17 cellular contexts compared by ENCODE assay signal in the genomic region with DNA sequence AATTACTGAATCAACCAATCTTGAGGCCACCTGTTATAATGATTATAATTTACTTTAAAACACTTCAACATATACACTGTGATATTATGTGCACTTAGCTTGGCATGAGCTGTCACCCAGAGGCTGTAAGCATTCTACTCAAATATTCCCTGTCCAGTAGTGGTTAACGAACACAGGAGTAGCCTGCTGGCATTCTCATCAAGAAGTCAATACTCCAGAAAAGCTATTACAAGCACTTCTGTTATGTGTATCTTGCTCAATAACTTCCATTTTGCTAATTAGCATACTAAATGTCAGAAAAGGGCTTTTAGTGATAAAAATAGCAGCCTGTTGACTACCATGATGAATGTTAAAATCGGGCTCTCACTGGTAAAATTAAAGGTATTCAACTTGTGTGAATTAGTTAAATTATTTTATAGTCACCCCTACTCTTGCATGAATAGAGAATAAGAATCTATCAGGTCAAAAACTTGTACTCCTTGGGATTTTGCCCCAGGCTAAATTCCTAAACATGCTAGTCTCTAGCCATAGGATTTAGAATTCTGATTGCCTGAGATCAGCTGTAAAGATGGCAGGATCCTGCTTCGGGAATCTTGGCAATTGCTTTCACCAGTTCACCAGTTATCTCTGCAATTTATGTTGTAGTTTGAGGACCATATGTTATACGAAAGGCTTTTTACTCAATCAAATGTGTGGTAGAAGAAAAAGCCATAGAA. TPM values are rescaled to one million over a fixed set of nuclear protein-coding genes. Genes with fewer than 3 reads are reported as not detected.
DNase-seq lines count a peak whose midpoint lies in the region; ATAC-seq and TF ChIP-seq lines count a peak whose summit lies in the region.
"Had no signal": no experiment of that assay in that cellular context is flagged by ENCODE, and none has a peak within 500 bp of the region (broad histone marks: within the 10 kb centered on the region; RNA-seq: fewer than 3 reads in every experiment).

No MANE protein-coding gene starts in this region.

- no peak overlapping the region for H2AFZ ChIP-seq in IMR-90 (replicated peaks; ENCODE audit: low read length, poor library complexity)
- H2AFZ ChIP-seq: PC-9 had no signal

- no peak overlapping the region for H3K18ac ChIP-seq in IMR-90 (ENCODE audit: low read depth, low read length)

- H2BK5ac ChIP-seq in IMR-90 (ENCODE audit: low read depth, low read length, poor library complexity, severe bottlenecking), result no peak overlapping the region

- H3K9ac ChIP-seq in IMR-90 (ENCODE audit: low read depth, low read length), result no peak overlapping the region
- no peak overlapping the region for H3K9ac ChIP-seq in adipocyte (ENCODE audit: low read length)
- H3K9ac ChIP-seq: BLaER1 had no signal

- H3K9me3 ChIP-seq in IMR-90 (ENCODE audit: control insufficient read depth, insufficient read depth, low read length) (no peaks in the 10 kb centered on the region), adipocyte (ENCODE audit: control insufficient read depth, low read length) (no peaks in the 10 kb centered on the region), lower lobe of right lung (no peaks in the 10 kb centered on the region)
- no peaks in the 10 kb centered on the region for H3K9me3 ChIP-seq in CD4-positive, alpha-beta memory T cell (ENCODE audit: control insufficient read depth in 1 of 2, low read length in 2 of 2)
- H3K9me3 ChIP-seq: BLaER1, MG63 had no signal

- intact Hi-C loops in IMR-90 (cut with micrococcal nuclease), result no loop called here
- intact Hi-C loops in lower lobe of right lung (cut with DNase I), result no loop called here
- intact Hi-C loops in CD4-positive, alpha-beta memory T cell (cut with micrococcal nuclease), result no loop called here

- H3K14ac ChIP-seq in IMR-90 (replicated peaks; ENCODE audit: low read depth, low read length), result no peak overlapping the region

- no peak overlapping the region for H3K23ac ChIP-seq in IMR-90 (ENCODE audit: low read depth, low read length)

- no peak overlapping the region for H2BK20ac ChIP-seq in IMR-90 (ENCODE audit: low read depth, low read length)

- H2AK9ac ChIP-seq in IMR-90 (replicated peaks; ENCODE audit: low read depth, low read length, poor library complexity), result no peak overlapping the region

- H4K5ac ChIP-seq in IMR-90 (ENCODE audit: low read depth, low read length), result no peak overlapping the region

- no peaks in the 10 kb centered on the region for H4K20me1 ChIP-seq in IMR-90 (ENCODE audit: insufficient read depth, low read length)
- H4K20me1 ChIP-seq: BLaER1 had no signal

- dilution Hi-C loops in IMR-90 (cut with HindIII; ENCODE audit: low sequenced_read_pairs, unreplicated experiment), result no loop called here

- no peaks in the 10 kb centered on the region for H3K36me3 Mint-ChIP-seq in CD4-positive, alpha-beta memory T cell

- H3K4me1 ChIP-seq in IMR-90 (ENCODE audit: control insufficient read depth, insufficient read depth, low read length) (peaks cover 7% of the 10 kb centered on the region), adipocyte (ENCODE audit: control insufficient read depth, insufficient read depth, low read length) (peaks cover 31% of the 10 kb centered on the region), lower lobe of right lung (no peaks in the 10 kb centered on the region)
- H3K4me1 ChIP-seq in CD4-positive, alpha-beta memory T cell (ENCODE audit: insufficient read depth, low read length), result no peaks in the 10 kb centered on the region

- no peaks in the 10 kb centered on the region for H3K4me1 Mint-ChIP-seq in CD4-positive, alpha-beta memory T cell

- H4K8ac ChIP-seq in IMR-90 (ENCODE audit: low read depth in 2 of 2, low read length in 2 of 2), result no peak overlapping the region

- no peak overlapping the region for H3K56ac ChIP-seq in IMR-90 (ENCODE audit: extremely low read depth, insufficient read depth, low read length)

- POLR2A ChIA-PET in IMR-90 (lab: Charles Lee; ENCODE audit: unreplicated experiment), result no interaction called here
- POLR2A ChIA-PET in CD4-positive, alpha-beta memory T cell (lab: Charles Lee; ENCODE audit: partially characterized antibody), result no interaction called here

- no TSS peak for BruUV-seq in IMR-90 (replicated peaks; lab: Mats Ljungman, UMichigan)

- ATAC-seq in IMR-90 (ENCODE audit: low read depth), result no peak
- peak; percentile 48 to 84 for ATAC-seq in lower lobe of right lung
- ATAC-seq in GM21360 (IDR thresholded peaks at IDR 0.05; ENCODE audit: unreplicated experiment), result no peak
- ATAC-seq in GM19035 (IDR thresholded peaks at IDR 0.05; ENCODE audit: unreplicated experiment), result no peak

- H3K4me3 Mint-ChIP-seq in CD4-positive, alpha-beta memory T cell, result no peak overlapping the region
- H3K4me3 Mint-ChIP-seq: T-helper 1 cell treated with Interleukin-12 subunit alpha and Interleukin-12 subunit beta and Interleukin-4 antibody, amounts not matched to agents 30 μg/mL and 1 μg/mL, for 36 hours had no signal

- peaks cover 6 to 13% of the 10 kb centered on the region in 2 donors for H3K27me3 Mint-ChIP-seq in CD4-positive, alpha-beta memory T cell

- peak; percentile 19 for DNase-seq in DMS 273 treated with DMSO at 0.1 percent for 48 hours (lab: John Stamatoyannopoulos, UW)
- peak; percentile 22 for DNase-seq in IMR-90
- DNase-seq in adipocyte (ENCODE audit: low read depth), result peak; percentile 40
- no peak for DNase-seq in lower lobe of right lung
- no peak for DNase-seq in cerebellar nuclear complex (lab: John Stamatoyannopoulos, UW)
- no peak for DNase-seq in CD4-positive, alpha-beta memory T cell
- DNase-seq: GDM1, KBM-7, MG63, NCI-H1105 treated with DMSO at 0.1 percent for 48 hours, NCI-H2029 treated with DMSO at 0.1 percent for 48 hours, NCI-H510A treated with DMSO at 0.1 percent for 48 hours, PC-9 had no signal

- H3K27ac ChIP-seq in IMR-90 (ENCODE audit: insufficient read depth, low read length) (no peak overlapping the region), lower lobe of right lung (no peak overlapping the region)
- H3K27ac ChIP-seq in CD4-positive, alpha-beta memory T cell (ENCODE audit: low read depth, low read length), result no peak overlapping the region
- H3K27ac ChIP-seq: BLaER1, PC-9 had no signal

- peaks cover 0 to 10% (median 3%) of the 10 kb centered on the region in 8 donors for H3K9me3 Mint-ChIP-seq in CD4-positive, alpha-beta memory T cell
- H3K9me3 Mint-ChIP-seq: T-helper 1 cell treated with Interleukin-12 subunit alpha and Interleukin-12 subunit beta and Interleukin-4 antibody, amounts not matched to agents 30 μg/mL and 1 μg/mL, for 36 hours had no signal

- H3K27me3 ChIP-seq in IMR-90 (ENCODE audit: control insufficient read depth, insufficient read depth, low read length), result no peaks in the 10 kb centered on the region
- no peaks in the 10 kb centered on the region for H3K27me3 ChIP-seq in adipocyte (replicated peaks; ENCODE audit: control insufficient read depth, insufficient read depth, low read length)
- no peaks in the 10 kb centered on the region for H3K27me3 ChIP-seq in lower lobe of right lung (ENCODE audit: low read depth)
- H3K27me3 ChIP-seq in CD4-positive, alpha-beta memory T cell (ENCODE audit: insufficient read depth, low read length), result no peaks in the 10 kb centered on the region
- H3K27me3 ChIP-seq: BLaER1, MG63 had no signal

- H3K4ac ChIP-seq in IMR-90 (ENCODE audit: low read depth, low read length), result no peak overlapping the region

- H3K4me2 ChIP-seq in IMR-90 (ENCODE audit: low read depth, low read length), result no peak overlapping the region
- H3K4me2 ChIP-seq: BLaER1, PC-9 had no signal

- no peaks in the 10 kb centered on the region; the same call in 1 of the 2 replicates for H3K9me1 ChIP-seq in IMR-90 (ENCODE audit: insufficient read depth, low read length)

- CTCF ChIA-PET in IMR-90 (lab: Yijun Ruan, JAX), result interaction anchor here (1.2 kb wide), 1 partner anchor 13 kb away, joined by 3 read pairs; no protein-coding TSS in a partner anchor
- CTCF ChIA-PET in CD4-positive, alpha-beta memory T cell (lab: Charles Lee; ENCODE audit: partially characterized antibody), result no interaction called here

- 60% methylated on average over 1 of the region's 4 CpGs; no CpG with 5 or more reads in 1 of the 2 experiments for WGBS in IMR-90 (ENCODE audit: extremely low coverage in 2 of 2, insufficient read length in 1 of 2), 2 experiments

- no peak overlapping the region for H4K91ac ChIP-seq in IMR-90 (ENCODE audit: insufficient read depth, low read depth, low read length)

- no peaks in the 10 kb centered on the region for H3K36me3 ChIP-seq in IMR-90 (ENCODE audit: control insufficient read depth, insufficient read depth, low read length)
- no peaks in the 10 kb centered on the region for H3K36me3 ChIP-seq in adipocyte (ENCODE audit: control insufficient read depth, insufficient read depth, low read length, severe bottlenecking)
- no peaks in the 10 kb centered on the region for H3K36me3 ChIP-seq in lower lobe of right lung
- H3K36me3 ChIP-seq in CD4-positive, alpha-beta memory T cell (ENCODE audit: insufficient read depth, low read length), result no peaks in the 10 kb centered on the region
- H3K36me3 ChIP-seq: BLaER1, MG63 had no signal

- H3K79me1 ChIP-seq in IMR-90 (ENCODE audit: low read depth in 1 of 2, low read length in 2 of 2), result no peaks in the 10 kb centered on the region

- no peak overlapping the region for H3K27ac Mint-ChIP-seq in CD4-positive, alpha-beta memory T cell
- H3K27ac Mint-ChIP-seq: T-helper 1 cell treated with Interleukin-12 subunit alpha and Interleukin-12 subunit beta and Interleukin-4 antibody, amounts not matched to agents 30 μg/mL and 1 μg/mL, for 36 hours had no signal

- H2AK5ac ChIP-seq in IMR-90 (ENCODE audit: low read depth, low read length), result no peak overlapping the region

- no peak for TF ChIP-seq POLR2A in IMR-90 (IDR thresholded peaks at IDR 0.05; ENCODE audit: low read depth, low read length)

- H3K4me3 ChIP-seq in IMR-90 (ENCODE audit: insufficient read depth, low read depth, low read length), result no peak overlapping the region
- no peak overlapping the region for H3K4me3 ChIP-seq in adipocyte (ENCODE audit: low read length)
- no peak overlapping the region for H3K4me3 ChIP-seq in lower lobe of right lung
- H3K4me3 ChIP-seq in CD4-positive, alpha-beta memory T cell (ENCODE audit: low read length in 2 of 2), result no peak overlapping the region
- H3K4me3 ChIP-seq: BLaER1, MG63, PC-9 had no signal

- no peak overlapping the region for H2BK15ac ChIP-seq in IMR-90 (ENCODE audit: low read depth, low read length)

- H2BK120ac ChIP-seq in IMR-90 (ENCODE audit: low read depth, low read length), result no peak overlapping the region

- in situ Hi-C loops in IMR-90 (cut with MboI; ENCODE audit: low sequenced_read_pairs), result no loop called here

- TF ChIP-seq RAD21 in IMR-90 (IDR thresholded peaks at IDR 0.05; ENCODE audit: low read length), result no peak

- no peak for TF ChIP-seq CTCF in IMR-90 (conservative IDR thresholded peaks at IDR 0.05; ENCODE audit: low read depth, low read length)
- no peak for TF ChIP-seq CTCF in lower lobe of right lung (IDR thresholded peaks at IDR 0.05)

TF ChIP-seq in IMR-90, 13 proteins besides CTCF, POLR2A, EP300 and RAD21 (continues in another document):
- no peak for TF ChIP-seq MAFK (IDR thresholded peaks at IDR 0.05; ENCODE audit: low read depth, low read length)

RNA-seq across cellular contexts. Expression of gene PAM, which starts 43.4 kb away (rescaled TPM):
- total RNA-seq in IMR-90 (2012; rRNA removed) (112 and 115 TPM in 2 replicates), lower lobe of right lung (171 TPM)
- 149 and 179 TPM in 2 replicates for polyA plus RNA-seq in IMR-90 (2012; rRNA removed)
- polyA plus RNA-seq in IMR-90 (2012; cell fraction: cytosol; rRNA removed), result 132 and 150 TPM in 2 replicates
- polyA plus RNA-seq in IMR-90 (2012; cell fraction: nucleus; rRNA removed; ENCODE audit: low replicate concordance), result 57.8 and 161 TPM in 2 replicates
- 10 to 100 TPM; 25.8 to 31.0 TPM for total RNA-seq in CD4-positive, alpha-beta memory T cell
- polyA plus RNA-seq in CD4-positive, alpha-beta memory T cell, result 10 to 100 TPM; 26.5 to 30.8 TPM

Comparison
In these comparisons a context has a peak if more than half of its experiments do, and no peak if none do; other contexts are left out.
1. DNase-seq: peak in DMS 273 treated with DMSO at 0.1 percent for 48 hours (single experiment), IMR-90 (single experiment) and adipocyte (single experiment); none in lower lobe of right lung (single experiment), cerebellar nuclear complex (0 of 2) and CD4-positive, alpha-beta memory T cell (0 of 5).
2. ATAC-seq: peak in lower lobe of right lung (2 of 2); none in IMR-90 (single experiment), GM21360 (single experiment) and GM19035 (single experiment).